ENCODE assay signal across 1 cellular context in the genomic region with DNA sequence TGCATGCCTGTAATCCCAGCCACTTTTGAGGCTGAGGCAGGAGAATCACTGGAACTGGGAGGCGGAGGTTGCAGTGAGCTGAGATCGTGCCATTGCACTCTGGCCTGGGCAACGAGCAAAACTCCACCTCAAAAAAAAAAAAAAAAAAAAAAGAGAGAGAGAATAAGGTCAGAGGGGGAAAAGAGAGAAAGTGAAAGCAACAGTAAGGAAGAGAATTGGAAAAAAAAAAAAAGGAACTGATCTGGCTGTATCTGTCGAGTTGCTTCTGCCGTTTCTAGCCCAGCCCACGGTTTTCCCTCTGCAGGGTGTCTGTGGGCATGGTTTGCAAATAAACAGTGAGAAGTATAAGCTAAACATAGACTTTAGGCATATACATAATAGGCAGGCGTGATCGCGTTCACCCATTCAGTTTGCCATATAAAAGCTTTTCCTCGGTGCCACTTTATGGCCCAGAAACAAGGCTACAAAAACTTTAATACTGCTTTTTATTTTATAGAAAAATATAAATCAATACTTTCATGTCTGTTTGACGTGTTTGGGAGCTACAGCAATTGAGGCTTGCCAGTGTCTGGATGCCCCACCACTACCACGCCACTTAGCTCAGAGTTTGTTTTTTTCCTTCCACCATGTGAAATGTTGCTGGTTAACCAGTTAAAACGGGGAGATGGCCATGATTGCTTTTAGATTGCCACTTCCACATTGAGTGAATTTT.
TF ChIP-seq lines count a peak whose summit lies in the region.

No MANE protein-coding gene starts in this region.

TF ChIP-seq in SK-N-SH, 30 proteins besides CTCF, POLR2A, EP300 and RAD21 (continued from another document):
- TF ChIP-seq, protein P1, sequence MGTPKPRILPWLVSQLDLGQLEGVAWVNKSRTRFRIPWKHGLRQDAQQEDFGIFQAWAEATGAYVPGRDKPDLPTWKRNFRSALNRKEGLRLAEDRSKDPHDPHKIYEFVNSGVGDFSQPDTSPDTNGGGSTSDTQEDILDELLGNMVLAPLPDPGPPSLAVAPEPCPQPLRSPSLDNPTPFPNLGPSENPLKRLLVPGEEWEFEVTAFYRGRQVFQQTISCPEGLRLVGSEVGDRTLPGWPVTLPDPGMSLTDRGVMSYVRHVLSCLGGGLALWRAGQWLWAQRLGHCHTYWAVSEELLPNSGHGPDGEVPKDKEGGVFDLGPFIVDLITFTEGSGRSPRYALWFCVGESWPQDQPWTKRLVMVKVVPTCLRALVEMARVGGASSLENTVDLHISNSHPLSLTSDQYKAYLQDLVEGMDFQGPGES (IDR thresholded peaks at IDR 0.05; ENCODE audit: low read depth, low read length), result no peak
- TF ChIP-seq, protein P2, sequence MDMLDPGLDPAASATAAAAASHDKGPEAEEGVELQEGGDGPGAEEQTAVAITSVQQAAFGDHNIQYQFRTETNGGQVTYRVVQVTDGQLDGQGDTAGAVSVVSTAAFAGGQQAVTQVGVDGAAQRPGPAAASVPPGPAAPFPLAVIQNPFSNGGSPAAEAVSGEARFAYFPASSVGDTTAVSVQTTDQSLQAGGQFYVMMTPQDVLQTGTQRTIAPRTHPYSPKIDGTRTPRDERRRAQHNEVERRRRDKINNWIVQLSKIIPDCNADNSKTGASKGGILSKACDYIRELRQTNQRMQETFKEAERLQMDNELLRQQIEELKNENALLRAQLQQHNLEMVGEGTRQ (IDR thresholded peaks at IDR 0.05; ENCODE audit: borderline replicate concordance, low read depth, low read length), result no peak
